Comparison of ENCODE assay signal across 18 cellular contexts in the genomic region with DNA sequence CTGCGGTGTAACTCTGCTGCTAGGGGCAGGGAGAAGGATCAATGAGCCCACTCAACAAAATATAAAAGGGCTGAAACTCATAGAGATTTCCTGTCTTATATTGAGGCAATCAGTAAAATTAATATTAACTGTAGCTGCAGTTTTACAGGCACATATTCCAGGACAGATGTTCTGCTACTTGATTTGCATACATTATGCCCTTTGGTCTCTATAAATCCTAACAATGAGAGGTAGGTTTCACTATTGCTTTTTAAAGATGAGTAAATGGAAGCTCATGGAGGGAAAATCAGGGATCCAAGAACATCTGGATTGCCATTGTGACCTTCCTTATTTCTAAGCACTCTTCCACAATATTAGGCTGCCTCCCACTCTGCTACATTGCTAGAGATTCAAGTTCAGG.
"Had no signal": no experiment of that assay in that cellular context is flagged by ENCODE, and none has a peak within 500 bp of the region (broad histone marks: within the 10 kb centered on the region; RNA-seq: fewer than 3 reads in every experiment).

No MANE protein-coding gene starts in this region.

- H3K27me3 ChIP-seq: esophagus squamous epithelium, gastroesophageal sphincter, neutrophil, stomach, thyroid gland, upper lobe of left lung had no signal

- H3K9me3 ChIP-seq: esophagus squamous epithelium, gastroesophageal sphincter, neutrophil, stomach, thyroid gland, upper lobe of left lung had no signal

- DNase-seq: cerebellar nuclear complex; esophagus squamous epithelium; foreskin fibroblast; hypothalamus; kidney glomerular epithelial cell; mesendoderm; naive thymus-derived CD8-positive, alpha-beta T cell; posterior cingulate gyrus; stimulated activated CD4-positive, alpha-beta T cell treated with anti-CD3 and anti-CD28 coated beads, Interleukin-12 subunit alpha, Interleukin-12 subunit beta, amount 100 ng/mL, for 4 hours; stimulated activated naive CD4-positive, alpha-beta T cell; stomach; thyroid gland; upper lobe of left lung had no signal

- H3K4me3 ChIP-seq: esophagus squamous epithelium, gastroesophageal sphincter, lung, skin epidermis, stomach, thyroid gland, upper lobe of left lung had no signal

- H3K36me3 ChIP-seq: esophagus squamous epithelium, gastroesophageal sphincter, neutrophil, stomach, thyroid gland, upper lobe of left lung had no signal

- H3K4me1 ChIP-seq: stomach, thyroid gland, upper lobe of left lung had no signal

- ATAC-seq: gastroesophageal sphincter; left lobe of liver; naive thymus-derived CD8-positive, alpha-beta T cell had no signal

- H3K27ac ChIP-seq: neutrophil had no signal
